1 cellular context compared by ENCODE assay signal in genomic region chr2:112794841-112795240, GRCh38.
TF ChIP-seq lines count a peak whose summit lies in the region.

No MANE protein-coding gene starts in this region.

TF ChIP-seq in K562, 482 proteins besides CTCF, POLR2A, EP300 and RAD21 (continued from another document and continues in another):
- TF ChIP-seq, protein P1, sequence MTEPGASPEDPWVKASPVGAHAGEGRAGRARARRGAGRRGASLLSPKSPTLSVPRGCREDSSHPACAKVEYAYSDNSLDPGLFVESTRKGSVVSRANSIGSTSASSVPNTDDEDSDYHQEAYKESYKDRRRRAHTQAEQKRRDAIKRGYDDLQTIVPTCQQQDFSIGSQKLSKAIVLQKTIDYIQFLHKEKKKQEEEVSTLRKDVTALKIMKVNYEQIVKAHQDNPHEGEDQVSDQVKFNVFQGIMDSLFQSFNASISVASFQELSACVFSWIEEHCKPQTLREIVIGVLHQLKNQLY (CRISPR knock-in tag; conservative IDR thresholded peaks at IDR 0.05) = no peak
- TF ChIP-seq ZNF407 (IDR thresholded peaks at IDR 0.05; ENCODE audit: low read depth) (no peak), ZBTB9 (CRISPR knock-in tag; IDR thresholded peaks at IDR 0.05) (0 out of 2 replicates have a peak, but pooled peaks have one; percentile 51), PATZ1 (CRISPR knock-in tag; IDR thresholded peaks at IDR 0.05; ENCODE audit: borderline replicate concordance) (no peak), PBX2 (CRISPR knock-in tag; IDR thresholded peaks at IDR 0.05; ENCODE audit: low read depth) (no peak), PBX2 (tag; conservative IDR thresholded peaks at IDR 0.05; ENCODE audit: low read depth) (no peak), MCM7 (IDR thresholded peaks at IDR 0.05) (no peak), KDM2B (CRISPR knock-in tag; IDR thresholded peaks at IDR 0.05) (no peak), RBM25 (IDR thresholded peaks at IDR 0.05; ENCODE audit: low read depth, low read length, severe bottlenecking) (no peak), MED1 (CRISPR knock-in tag; IDR thresholded peaks at IDR 0.05; ENCODE audit: borderline replicate concordance) (no peak), ZBTB17 (CRISPR knock-in tag; IDR thresholded peaks at IDR 0.05) (no peak), CBFA2T3 (IDR thresholded peaks at IDR 0.05) (no peak), REST (CRISPR knock-in tag; IDR thresholded peaks at IDR 0.05; ENCODE audit: low read depth) (peak; percentile 70; the same call in 1 of the 2 replicates), PYGO2 (tag; IDR thresholded peaks at IDR 0.05) (no peak), XRCC3 (IDR thresholded peaks at IDR 0.05) (no peak), TOE1 (IDR thresholded peaks at IDR 0.05; ENCODE audit: borderline replicate concordance) (no peak), TOE1 (CRISPR knock-in tag; IDR thresholded peaks at IDR 0.05; ENCODE audit: borderline replicate concordance, low read depth) (no peak)
- TF ChIP-seq, protein P2, sequence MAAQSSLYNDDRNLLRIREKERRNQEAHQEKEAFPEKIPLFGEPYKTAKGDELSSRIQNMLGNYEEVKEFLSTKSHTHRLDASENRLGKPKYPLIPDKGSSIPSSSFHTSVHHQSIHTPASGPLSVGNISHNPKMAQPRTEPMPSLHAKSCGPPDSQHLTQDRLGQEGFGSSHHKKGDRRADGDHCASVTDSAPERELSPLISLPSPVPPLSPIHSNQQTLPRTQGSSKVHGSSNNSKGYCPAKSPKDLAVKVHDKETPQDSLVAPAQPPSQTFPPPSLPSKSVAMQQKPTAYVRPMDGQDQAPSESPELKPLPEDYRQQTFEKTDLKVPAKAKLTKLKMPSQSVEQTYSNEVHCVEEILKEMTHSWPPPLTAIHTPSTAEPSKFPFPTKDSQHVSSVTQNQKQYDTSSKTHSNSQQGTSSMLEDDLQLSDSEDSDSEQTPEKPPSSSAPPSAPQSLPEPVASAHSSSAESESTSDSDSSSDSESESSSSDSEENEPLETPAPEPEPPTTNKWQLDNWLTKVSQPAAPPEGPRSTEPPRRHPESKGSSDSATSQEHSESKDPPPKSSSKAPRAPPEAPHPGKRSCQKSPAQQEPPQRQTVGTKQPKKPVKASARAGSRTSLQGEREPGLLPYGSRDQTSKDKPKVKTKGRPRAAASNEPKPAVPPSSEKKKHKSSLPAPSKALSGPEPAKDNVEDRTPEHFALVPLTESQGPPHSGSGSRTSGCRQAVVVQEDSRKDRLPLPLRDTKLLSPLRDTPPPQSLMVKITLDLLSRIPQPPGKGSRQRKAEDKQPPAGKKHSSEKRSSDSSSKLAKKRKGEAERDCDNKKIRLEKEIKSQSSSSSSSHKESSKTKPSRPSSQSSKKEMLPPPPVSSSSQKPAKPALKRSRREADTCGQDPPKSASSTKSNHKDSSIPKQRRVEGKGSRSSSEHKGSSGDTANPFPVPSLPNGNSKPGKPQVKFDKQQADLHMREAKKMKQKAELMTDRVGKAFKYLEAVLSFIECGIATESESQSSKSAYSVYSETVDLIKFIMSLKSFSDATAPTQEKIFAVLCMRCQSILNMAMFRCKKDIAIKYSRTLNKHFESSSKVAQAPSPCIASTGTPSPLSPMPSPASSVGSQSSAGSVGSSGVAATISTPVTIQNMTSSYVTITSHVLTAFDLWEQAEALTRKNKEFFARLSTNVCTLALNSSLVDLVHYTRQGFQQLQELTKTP (IDR thresholded peaks at IDR 0.05; ENCODE audit: low read depth in 1 of 2, partially characterized antibody in 2 of 2) = no peak
- TF ChIP-seq, protein P3, sequence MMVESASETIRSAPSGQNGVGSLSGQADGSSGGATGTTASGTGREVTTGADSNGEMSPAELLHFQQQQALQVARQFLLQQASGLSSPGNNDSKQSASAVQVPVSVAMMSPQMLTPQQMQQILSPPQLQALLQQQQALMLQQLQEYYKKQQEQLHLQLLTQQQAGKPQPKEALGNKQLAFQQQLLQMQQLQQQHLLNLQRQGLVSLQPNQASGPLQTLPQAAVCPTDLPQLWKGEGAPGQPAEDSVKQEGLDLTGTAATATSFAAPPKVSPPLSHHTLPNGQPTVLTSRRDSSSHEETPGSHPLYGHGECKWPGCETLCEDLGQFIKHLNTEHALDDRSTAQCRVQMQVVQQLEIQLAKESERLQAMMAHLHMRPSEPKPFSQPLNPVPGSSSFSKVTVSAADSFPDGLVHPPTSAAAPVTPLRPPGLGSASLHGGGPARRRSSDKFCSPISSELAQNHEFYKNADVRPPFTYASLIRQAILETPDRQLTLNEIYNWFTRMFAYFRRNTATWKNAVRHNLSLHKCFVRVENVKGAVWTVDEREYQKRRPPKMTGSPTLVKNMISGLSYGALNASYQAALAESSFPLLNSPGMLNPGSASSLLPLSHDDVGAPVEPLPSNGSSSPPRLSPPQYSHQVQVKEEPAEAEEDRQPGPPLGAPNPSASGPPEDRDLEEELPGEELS (CRISPR knock-in tag; IDR thresholded peaks at IDR 0.05; ENCODE audit: borderline replicate concordance) = no peak
- TF ChIP-seq, protein P4, sequence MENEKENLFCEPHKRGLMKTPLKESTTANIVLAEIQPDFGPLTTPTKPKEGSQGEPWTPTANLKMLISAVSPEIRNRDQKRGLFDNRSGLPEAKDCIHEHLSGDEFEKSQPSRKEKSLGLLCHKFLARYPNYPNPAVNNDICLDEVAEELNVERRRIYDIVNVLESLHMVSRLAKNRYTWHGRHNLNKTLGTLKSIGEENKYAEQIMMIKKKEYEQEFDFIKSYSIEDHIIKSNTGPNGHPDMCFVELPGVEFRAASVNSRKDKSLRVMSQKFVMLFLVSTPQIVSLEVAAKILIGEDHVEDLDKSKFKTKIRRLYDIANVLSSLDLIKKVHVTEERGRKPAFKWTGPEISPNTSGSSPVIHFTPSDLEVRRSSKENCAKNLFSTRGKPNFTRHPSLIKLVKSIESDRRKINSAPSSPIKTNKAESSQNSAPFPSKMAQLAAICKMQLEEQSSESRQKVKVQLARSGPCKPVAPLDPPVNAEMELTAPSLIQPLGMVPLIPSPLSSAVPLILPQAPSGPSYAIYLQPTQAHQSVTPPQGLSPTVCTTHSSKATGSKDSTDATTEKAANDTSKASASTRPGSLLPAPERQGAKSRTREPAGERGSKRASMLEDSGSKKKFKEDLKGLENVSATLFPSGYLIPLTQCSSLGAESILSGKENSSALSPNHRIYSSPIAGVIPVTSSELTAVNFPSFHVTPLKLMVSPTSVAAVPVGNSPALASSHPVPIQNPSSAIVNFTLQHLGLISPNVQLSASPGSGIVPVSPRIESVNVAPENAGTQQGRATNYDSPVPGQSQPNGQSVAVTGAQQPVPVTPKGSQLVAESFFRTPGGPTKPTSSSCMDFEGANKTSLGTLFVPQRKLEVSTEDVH (IDR thresholded peaks at IDR 0.05; ENCODE audit: low read depth, partially characterized antibody) = no peak
